In the genomic region with DNA sequence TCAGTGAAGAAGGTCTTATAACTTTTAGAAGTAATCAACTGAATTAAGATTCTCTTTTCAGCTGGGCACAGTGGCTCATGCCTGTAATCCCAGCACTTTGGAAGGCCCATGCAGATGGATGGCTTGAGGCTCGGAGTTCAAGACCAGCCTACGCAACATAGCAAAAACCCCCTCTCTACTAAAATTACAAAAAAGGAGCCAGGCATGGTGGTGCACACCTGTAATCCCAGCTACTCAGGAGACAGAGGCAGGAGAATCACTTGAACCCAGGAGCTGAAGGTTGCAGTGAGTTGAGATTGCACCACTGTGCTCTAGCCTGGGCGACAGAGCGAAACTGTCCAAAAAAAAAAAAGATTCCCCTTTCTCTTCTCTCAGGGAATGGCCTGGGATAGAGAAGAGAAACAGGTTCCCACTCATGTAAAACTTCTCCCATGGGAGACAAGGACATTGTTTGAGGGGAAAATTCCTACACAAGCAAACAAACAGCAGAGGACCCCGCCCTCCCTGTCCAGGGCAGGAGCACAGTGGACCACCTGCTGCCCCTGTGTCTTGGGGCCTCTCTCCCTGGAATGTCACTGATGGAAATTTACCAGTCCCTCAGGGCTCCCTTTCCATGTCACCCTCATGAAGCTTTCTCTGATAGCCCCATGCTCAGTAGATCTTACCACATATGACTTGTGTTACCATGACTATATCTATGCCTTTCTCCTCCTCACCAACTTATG, we compare ENCODE assay signal across 20 cellular contexts. TPM values are rescaled to one million over a fixed set of nuclear protein-coding genes. Genes with fewer than 3 reads are reported as not detected.
DNase-seq lines count a peak whose midpoint lies in the region; ATAC-seq, FAIRE-seq and TF ChIP-seq lines count a peak whose summit lies in the region.
"Had no signal": no experiment of that assay in that cellular context is flagged by ENCODE, and none has a peak within 500 bp of the region (broad histone marks: within the 10 kb centered on the region; RNA-seq: fewer than 3 reads in every experiment).

No MANE protein-coding gene starts in this region.

- intact Hi-C loops in activated CD8-positive, alpha-beta T cell treated with anti-CD3 and anti-CD28 coated beads for 36 hours (cut with micrococcal nuclease) = loop anchor here (10.0 kb wide), 1 partner anchor 528 kb away; a partner anchor contains a TSS
- intact Hi-C loops in kidney (cut with DNase I) = no loop called here

- H3K4me3 Mint-ChIP-seq in activated CD8-positive, alpha-beta T cell treated with anti-CD3 and anti-CD28 coated beads for 36 hours = peak overlapping the region; percentile 94
- H3K4me3 Mint-ChIP-seq in nephron progenitor cell = no peak overlapping the region
- H3K4me3 Mint-ChIP-seq: nephron had no signal

- no peaks in the 10 kb centered on the region for H3K9me3 ChIP-seq in kidney (ENCODE audit: control insufficient read depth in 1 of 2, low read length in 2 of 2)
- H3K9me3 ChIP-seq: gastrocnemius medialis, testis had no signal

- POLR2A ChIA-PET in activated CD8-positive, alpha-beta T cell treated with anti-CD3 and anti-CD28 coated beads for 36 hours (lab: Charles Lee) = interaction anchor here (0.6 to 17.2 kb wide), 11 partner anchors 9 to 530 kb away, joined by 3 to 846 read pairs (median 4); a partner anchor contains a TSS

- FAIRE-seq in kidney (lab: Jason Lieb, UNC) = no peak

- H3K4me3 ChIP-seq in kidney (ENCODE audit: low read length in 2 of 2) = no peak overlapping the region
- H3K4me3 ChIP-seq: gastrocnemius medialis, lung, testis had no signal

- no peaks in the 10 kb centered on the region for H3K27me3 Mint-ChIP-seq in activated CD8-positive, alpha-beta T cell treated with anti-CD3 and anti-CD28 coated beads for 36 hours
- peaks cover 50% of the 10 kb centered on the region for H3K27me3 Mint-ChIP-seq in nephron progenitor cell (ENCODE audit: low read depth, poor library complexity)

- no peak for ATAC-seq in activated CD8-positive, alpha-beta T cell treated with anti-CD3 and anti-CD28 coated beads for 36 hours
- no peak for ATAC-seq in HG03025 (IDR thresholded peaks at IDR 0.05; ENCODE audit: low FRiP score, unreplicated experiment)
- no peak for ATAC-seq in GM19035 (IDR thresholded peaks at IDR 0.05; ENCODE audit: unreplicated experiment)
- ATAC-seq: gastrocnemius medialis had no signal

- CTCF ChIA-PET in activated CD8-positive, alpha-beta T cell treated with anti-CD3 and anti-CD28 coated beads for 36 hours (lab: Charles Lee) = interaction anchor here (0.9 to 12.1 kb wide), 5 partner anchors 11 to 34 kb away, joined by 3 to 118 read pairs (median 7); no protein-coding TSS in a partner anchor

- no peaks in the 10 kb centered on the region for H3K9me3 Mint-ChIP-seq in activated CD8-positive, alpha-beta T cell treated with anti-CD3 and anti-CD28 coated beads for 36 hours
- no peaks in the 10 kb centered on the region for H3K9me3 Mint-ChIP-seq in nephron progenitor cell
- H3K9me3 Mint-ChIP-seq: nephron had no signal

- H3K27ac Mint-ChIP-seq in activated CD8-positive, alpha-beta T cell treated with anti-CD3 and anti-CD28 coated beads for 36 hours = peak overlapping the region; percentile 99
- H3K27ac Mint-ChIP-seq in nephron progenitor cell = no peak overlapping the region
- H3K27ac Mint-ChIP-seq: nephron had no signal

- H3K27ac ChIP-seq in kidney (ENCODE audit: low read depth in 2 of 2, low read length in 2 of 2) = peak overlapping the region; percentile 38 to 76
- H3K27ac ChIP-seq: HL-60, testis had no signal

- no peaks in the 10 kb centered on the region for H3K36me3 ChIP-seq in kidney (ENCODE audit: control insufficient read depth in 1 of 2, insufficient read depth in 2 of 2, low read length in 2 of 2)
- H3K36me3 ChIP-seq: gastrocnemius medialis had no signal

- H3K4me1 Mint-ChIP-seq in activated CD8-positive, alpha-beta T cell treated with anti-CD3 and anti-CD28 coated beads for 36 hours (ENCODE audit: low read depth) = peaks cover 60% of the 10 kb centered on the region
- peaks cover 31% of the 10 kb centered on the region for H3K4me1 Mint-ChIP-seq in nephron progenitor cell
- H3K4me1 Mint-ChIP-seq: nephron had no signal

- DNase-seq in stimulated activated CD4-positive, alpha-beta T cell treated with anti-CD3 and anti-CD28 coated beads, Interleukin-4, amount 100 ng/mL, for 24 hours = peak; percentile 4
- DNase-seq in stimulated activated CD4-positive, alpha-beta T cell treated with anti-CD3 and anti-CD28 coated beads, Interleukin-12 subunit alpha, Interleukin-12 subunit beta, amount 100 ng/mL, for 4 hours = no peak
- DNase-seq in activated CD8-positive, alpha-beta T cell treated with anti-CD3 and anti-CD28 coated beads for 36 hours = no peak
- DNase-seq in kidney = no peak
- no peak for DNase-seq in nephron progenitor cell
- DNase-seq: amygdala, gastrocnemius medialis, KG1, NCI-H1092 treated with DMSO at 0.1 percent for 48 hours, NCI-H2171 treated with DMSO at 0.1 percent for 48 hours, NCI-H774, testis had no signal

- peaks cover 15 to 18% of the 10 kb centered on the region in 2 donors for H3K4me1 ChIP-seq in kidney (ENCODE audit: control insufficient read depth in 1 of 2, insufficient read depth in 1 of 2, low read depth in 1 of 2, low read length in 2 of 2)
- H3K4me1 ChIP-seq: testis had no signal

- TF ChIP-seq CTCF in activated CD8-positive, alpha-beta T cell treated with anti-CD3 and anti-CD28 coated beads for 36 hours (IDR thresholded peaks at IDR 0.05) = no peak
- TF ChIP-seq CTCF in kidney (IDR thresholded peaks at IDR 0.05; ENCODE audit: borderline replicate concordance, extremely low read depth, insufficient read depth) = no peak
- TF ChIP-seq CTCF in nephron progenitor cell (IDR thresholded peaks at IDR 0.05) = no peak

- H3K36me3 Mint-ChIP-seq in activated CD8-positive, alpha-beta T cell treated with anti-CD3 and anti-CD28 coated beads for 36 hours (ENCODE audit: low read depth) = peaks cover 91% of the 10 kb centered on the region
- no peaks in the 10 kb centered on the region for H3K36me3 Mint-ChIP-seq in nephron progenitor cell (ENCODE audit: low read depth)

- no peak overlapping the region for H3K9ac ChIP-seq in kidney (ENCODE audit: low read length in 2 of 2)

RNA-seq across cellular contexts. Expression of a gene that starts 5.6 kb away (rescaled TPM):
- total RNA-seq in activated CD8-positive, alpha-beta T cell treated with anti-CD3 and anti-CD28 coated beads for 36 hours = 100 to 1,000 TPM; 868 to 874 TPM
- 11.9 TPM for total RNA-seq in kidney
- 0.54 TPM for polyA plus RNA-seq in kidney (ENCODE audit: insufficient read depth, low read depth, low replicate concordance)
- total RNA-seq: chondrocyte, RPMI7951 had no signal
- polyA plus RNA-seq: BJ had no signal

RNA-seq across cellular contexts. Expression of a gene that starts 32.3 kb away (rescaled TPM):
- 100 to 1,000 TPM; 284 to 285 TPM for total RNA-seq in activated CD8-positive, alpha-beta T cell treated with anti-CD3 and anti-CD28 coated beads for 36 hours
- 91.9 TPM for total RNA-seq in kidney
- polyA plus RNA-seq in kidney (ENCODE audit: insufficient read depth, low read depth, low replicate concordance) = 46.4 TPM

Comparison
In these comparisons a context has a peak if more than half of its experiments do, and no peak if none do; other contexts are left out.
1. RNA of a gene that starts 5.6 kb away (total RNA-seq): 868 to 874 TPM in activated CD8-positive, alpha-beta T cell treated with anti-CD3 and anti-CD28 coated beads for 36 hours; 11.9 TPM in kidney (single experiment); every median in the first group is over 10 times any median in the second.